In genomic region chr20:40750541-40750940, GRCh38 we compare ENCODE assay signal across 21 cellular contexts.
"Had no signal": no experiment of that assay in that cellular context is flagged by ENCODE, and none has a peak within 500 bp of the region (broad histone marks: within the 10 kb centered on the region; RNA-seq: fewer than 3 reads in every experiment).

No MANE protein-coding gene starts in this region.

- H3K27me3 ChIP-seq: pancreas, right lobe of liver had no signal

- H3K4me1 ChIP-seq: foreskin keratinocyte, pancreas, right lobe of liver had no signal

- DNase-seq: central memory CD4-positive, alpha-beta T cell; effector CD8-positive, alpha-beta T cell; endodermal cell; foreskin keratinocyte; kidney glomerular epithelial cell; left ventricle myocardium superior; natural killer cell; occipital lobe; pancreas; right lobe of liver; small intestine; stimulated activated CD4-positive, alpha-beta T cell treated with anti-CD3 and anti-CD28 coated beads, Interleukin-15, amount 100 ng/mL, for 24 hours; stimulated activated CD4-positive, alpha-beta T cell treated with anti-CD3 and anti-CD28 coated beads, Interleukin-2, amount 100 ng/mL, for 48 hours; stimulated activated naive CD4-positive, alpha-beta T cell treated with Interleukin-2 at 50 U/mL for 16 hours had no signal

- ATAC-seq: esophagus mucosa; foreskin keratinocyte; gastroesophageal sphincter; natural killer cell; right lobe of liver; stimulated activated effector memory CD8-positive, alpha-beta T cell treated with anti-CD3 and anti-CD28 coated beads, Interleukin-12 subunit alpha, Interleukin-12 subunit beta, amount 100 ng/mL, for 72 hours had no signal

- H3K4me3 ChIP-seq: gastroesophageal sphincter, heart left ventricle, hepatocyte, lung, pancreas, right lobe of liver had no signal

- H3K27ac ChIP-seq: epithelial cell of prostate, foreskin keratinocyte, hepatocyte, pancreas, right lobe of liver had no signal

- H3K79me2 ChIP-seq: hepatocyte had no signal

- H3K9me3 ChIP-seq: gastroesophageal sphincter, heart left ventricle, pancreas, right lobe of liver had no signal

- H3K36me3 ChIP-seq: gastroesophageal sphincter, heart left ventricle, pancreas, right lobe of liver had no signal

- H3K4me2 ChIP-seq: hepatocyte had no signal

- H2AFZ ChIP-seq: hepatocyte had no signal
